Comparison of ENCODE assay signal across 20 cellular contexts in the genomic region with DNA sequence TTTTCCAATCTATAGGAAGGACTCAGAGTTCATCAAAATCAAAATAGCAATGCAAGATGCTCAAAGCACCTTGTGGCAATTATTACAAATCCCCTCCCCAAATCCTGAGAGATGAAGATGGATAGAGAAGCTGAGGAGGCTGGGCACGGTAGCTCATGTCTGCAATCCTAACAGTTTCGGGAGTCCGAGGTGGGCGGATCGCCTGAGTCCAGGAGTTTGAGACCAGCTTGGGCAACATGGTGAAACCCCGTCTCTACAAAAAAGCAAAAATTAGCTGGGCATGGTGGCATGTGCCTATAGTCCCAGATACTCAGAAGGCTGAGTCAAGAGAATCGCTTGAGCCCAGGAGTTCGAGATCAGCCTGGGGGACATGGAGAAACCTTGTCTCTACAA.
"Had no signal": no experiment of that assay in that cellular context is flagged by ENCODE, and none has a peak within 500 bp of the region (broad histone marks: within the 10 kb centered on the region; RNA-seq: fewer than 3 reads in every experiment).

No MANE protein-coding gene starts in this region.

- H3K27me3 Mint-ChIP-seq: effector memory CD8-positive, alpha-beta T cell had no signal

- H3K9me3 ChIP-seq: esophagus squamous epithelium, gastroesophageal sphincter, left ventricle myocardium inferior, lower lobe of right lung, sigmoid colon, stomach had no signal

- H3K4me3 ChIP-seq: esophagus squamous epithelium, gastroesophageal sphincter, hepatocyte, left ventricle myocardium inferior, lower lobe of right lung, sigmoid colon, skin epidermis, stomach had no signal

- H3K27ac Mint-ChIP-seq: dendritic cell treated with granulocyte-macrophage colony-stimulating factor and Interleukin-4, amounts not matched to agents 40 ng/mL and 50 ng/mL, for 4 days; effector memory CD8-positive, alpha-beta T cell; natural killer cell treated with Interleukin-12 subunit alpha and Interleukin-12 subunit beta and Interleukin-15 and Interleukin-18, amount 100 ng/mL, for 72 hours had no signal

- H3K4me3 Mint-ChIP-seq: dendritic cell treated with granulocyte-macrophage colony-stimulating factor and Interleukin-4, amounts not matched to agents 40 ng/mL and 50 ng/mL, for 4 days; effector memory CD8-positive, alpha-beta T cell; natural killer cell treated with Interleukin-12 subunit alpha and Interleukin-12 subunit beta and Interleukin-15 and Interleukin-18, amount 100 ng/mL, for 72 hours had no signal

- H3K36me3 ChIP-seq: esophagus squamous epithelium, left ventricle myocardium inferior, lower lobe of right lung, sigmoid colon, stomach had no signal

- ATAC-seq: effector memory CD8-positive, alpha-beta T cell; gastroesophageal sphincter; left cardiac atrium; lower lobe of right lung; natural killer cell treated with Interleukin-12 subunit alpha and Interleukin-12 subunit beta and Interleukin-15 and Interleukin-18, amount 100 ng/mL, for 72 hours had no signal

- FAIRE-seq: colon, kidney had no signal

- H3K27ac ChIP-seq: gastroesophageal sphincter, hepatocyte, left ventricle myocardium inferior, lower lobe of right lung, sigmoid colon had no signal

- DNase-seq: effector memory CD8-positive, alpha-beta T cell; esophagus squamous epithelium; foreskin fibroblast; kidney; left cardiac atrium; left ventricle myocardium inferior; lower lobe of right lung; mesenchymal stem cell; midbrain; sigmoid colon; stimulated activated CD4-positive, alpha-beta T cell treated with anti-CD3 and anti-CD28 coated beads, Interleukin-2, amount 100 ng/mL, for 24 hours; stimulated activated naive CD4-positive, alpha-beta T cell; trophoblast cell had no signal

- H3K9me3 Mint-ChIP-seq: dendritic cell treated with granulocyte-macrophage colony-stimulating factor and Interleukin-4, amounts not matched to agents 40 ng/mL and 50 ng/mL, for 4 days; effector memory CD8-positive, alpha-beta T cell; natural killer cell treated with Interleukin-12 subunit alpha and Interleukin-12 subunit beta and Interleukin-15 and Interleukin-18, amount 100 ng/mL, for 72 hours had no signal

- H3K36me3 Mint-ChIP-seq: natural killer cell treated with Interleukin-12 subunit alpha and Interleukin-12 subunit beta and Interleukin-15 and Interleukin-18, amount 100 ng/mL, for 72 hours had no signal

- H3K4me2 ChIP-seq: hepatocyte had no signal

- H3K27me3 ChIP-seq: esophagus squamous epithelium, gastroesophageal sphincter, hepatocyte, sigmoid colon, stomach had no signal

- H2AFZ ChIP-seq: hepatocyte had no signal
